ENCODE assay signal across 8 cellular contexts in the genomic region with DNA sequence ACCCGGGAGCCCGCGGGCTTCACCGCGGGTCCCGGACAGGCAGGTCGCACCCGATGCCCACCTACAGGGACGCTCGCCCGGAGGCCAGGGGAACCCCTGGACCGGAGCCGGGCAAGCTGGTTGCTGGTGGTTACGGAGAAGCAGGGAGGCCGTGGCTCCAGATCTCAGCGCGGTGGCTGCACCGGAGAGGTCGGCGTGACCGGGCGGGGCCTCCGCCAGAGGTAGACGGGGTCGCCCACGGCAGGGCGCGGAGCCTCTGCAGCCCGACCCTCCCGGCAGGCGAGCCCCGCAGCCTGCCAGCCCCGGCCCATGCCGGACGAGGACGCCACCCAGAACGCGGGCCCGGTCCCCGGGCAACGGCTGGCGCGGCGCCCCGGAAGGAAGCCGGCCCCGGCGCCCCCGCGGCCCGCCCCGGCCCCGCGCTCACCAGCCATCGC. TPM values are rescaled to one million over a fixed set of nuclear protein-coding genes. Genes with fewer than 3 reads are reported as not detected.
A peak's percentile ranks its signal among the peaks of the same experiment; 100 is the strongest.
DNase-seq lines count a peak whose midpoint lies in the region; ATAC-seq and TF ChIP-seq lines count a peak whose summit lies in the region.

No MANE protein-coding gene starts in this region.

- intact Hi-C loops in PC-3 (cut with micrococcal nuclease): loop anchor here (1.0 kb wide), 1 partner anchor 20 kb away; a partner anchor contains a TSS

- H3K4me3 Mint-ChIP-seq in osteocyte (ENCODE audit: unreplicated experiment): peak overlapping the region; percentile 78

- no peak overlapping the region for H3K27ac Mint-ChIP-seq in osteocyte (ENCODE audit: unreplicated experiment)

- H3K4me2 ChIP-seq in PC-3 (ENCODE audit: low read length): peak overlapping the region; percentile 100

- H4K20me1 ChIP-seq in PC-3 (ENCODE audit: low read length): 0 out of 2 replicates have a peak, but pooled peaks cover 14% of the 10 kb centered on the region

- H3K27me3 ChIP-seq in PC-3 (ENCODE audit: low read length): no peaks in the 10 kb centered on the region
- no peaks in the 10 kb centered on the region for H3K27me3 ChIP-seq in foreskin keratinocyte

- DNase-seq in NCI-H146 (lab: John Stamatoyannopoulos, UW): peak; percentile 30
- DNase-seq in NCI-H146 treated with DMSO at 0.1 percent for 48 hours (lab: John Stamatoyannopoulos, UW; ENCODE audit: unreplicated experiment): no peak
- DNase-seq in PC-3: no peak
- peak; percentile 56 to 67 for DNase-seq in erythroblast (lab: John Stamatoyannopoulos, UW)
- no peak for DNase-seq in osteocyte (ENCODE audit: extremely low spot score, unreplicated experiment)
- DNase-seq in foreskin keratinocyte: no peak
- DNase-seq in iPS-NIHi7 (ENCODE audit: extremely low spot score): no peak

- no TSS peak for BruUV-seq in PC-3 (replicated peaks; lab: Mats Ljungman, UMichigan)

- H3K4me3 ChIP-seq in HEK293 (ENCODE audit: low read depth, low read length) (peak overlapping the region; percentile 52), PC-3 (ENCODE audit: low read length) (peak overlapping the region; percentile 85)

- H3F3A ChIP-seq in PC-3 (ENCODE audit: low read length, unreplicated experiment): peaks cover 7% of the 10 kb centered on the region

- no peak for TF ChIP-seq POLR2A in erythroblast (IDR thresholded peaks at IDR 0.05; ENCODE audit: low read length)

- peaks cover 11% of the 10 kb centered on the region for H3K79me2 ChIP-seq in PC-3 (ENCODE audit: low read length)

- H3K9me3 Mint-ChIP-seq in osteocyte (ENCODE audit: unreplicated experiment): no peaks in the 10 kb centered on the region

- H3K27ac ChIP-seq in HEK293 (ENCODE audit: extremely low read depth, low read depth, low read length) (peak overlapping the region; percentile 62; the same call in 1 of the 2 replicates), PC-3 (ENCODE audit: low read length) (no peak overlapping the region), foreskin keratinocyte (no peak overlapping the region)

- H3K27me3 Mint-ChIP-seq in osteocyte (ENCODE audit: unreplicated experiment): no peaks in the 10 kb centered on the region

- H3K9me3 ChIP-seq in HEK293 (ENCODE audit: control insufficient read depth, insufficient read depth, low read depth, low read length): no peaks in the 10 kb centered on the region
- H3K9me3 ChIP-seq in PC-3 (ENCODE audit: low read length): no peaks in the 10 kb centered on the region

- peak overlapping the region; percentile 75 for H2AFZ ChIP-seq in PC-3 (ENCODE audit: low read length)

- no peaks in the 10 kb centered on the region for H3K9me2 ChIP-seq in PC-3 (replicated peaks; ENCODE audit: low read length)

- peak overlapping the region; percentile 64 for H3K9ac ChIP-seq in PC-3 (ENCODE audit: low read length)

- H3K36me3 ChIP-seq in HEK293 (ENCODE audit: control insufficient read depth in 2 of 2, insufficient read depth in 1 of 2, low read length in 2 of 2) (peaks cover 0 to 74% of the 10 kb centered on the region in 2 experiments; a peak in 1 of 3 replicates), PC-3 (ENCODE audit: low read depth, low read length) (peaks cover 26% of the 10 kb centered on the region; the same call in 1 of the 2 replicates)

- H3K4me1 ChIP-seq in HEK293 (ENCODE audit: control insufficient read depth, insufficient read depth, low read length) (peaks cover 7% of the 10 kb centered on the region), PC-3 (ENCODE audit: insufficient read depth, low read length) (peaks cover 31% of the 10 kb centered on the region), foreskin keratinocyte (no peaks in the 10 kb centered on the region)

- peak; percentile 21 for ATAC-seq in PC-3
- ATAC-seq in foreskin keratinocyte: no peak

- H3K36me3 Mint-ChIP-seq in osteocyte (ENCODE audit: unreplicated experiment): peaks cover 18% of the 10 kb centered on the region

- CTCF ChIA-PET in HEK293 (lab: Yijun Ruan, JAX) (interaction anchor here (1.1 kb wide), 1 partner anchor 15 kb away, joined by 3 read pairs; no protein-coding TSS in a partner anchor), PC-3 (lab: Charles Lee) (interaction anchor here (0.6 kb wide), 1 partner anchor 48 kb away, joined by 3 read pairs; no protein-coding TSS in a partner anchor)

- peaks cover 9% of the 10 kb centered on the region for H3K4me1 Mint-ChIP-seq in osteocyte (ENCODE audit: unreplicated experiment)

- no peak for TF ChIP-seq CTCF in HEK293 (tag by site-specific recombination; IDR thresholded peaks at IDR 0.05)
- TF ChIP-seq CTCF in PC-3 (conservative IDR thresholded peaks at IDR 0.05; ENCODE audit: low read depth, low read length): no peak
- TF ChIP-seq CTCF in osteocyte (IDR thresholded peaks at IDR 0.05): no peak
- no peak for TF ChIP-seq CTCF in foreskin keratinocyte (conservative IDR thresholded peaks at IDR 0.05)

- POLR2A ChIA-PET in HEK293 (lab: Yijun Ruan, JAX) (interaction anchor here (1.3 to 2.0 kb wide), 4 partner anchors 16 to 112 kb away, joined by 3 to 10 read pairs (median 4); a partner anchor contains a TSS), PC-3 (lab: Charles Lee; ENCODE audit: unreplicated experiment) (interaction anchor here (0.6 kb wide), 2 partner anchors 62 to 208 kb away, joined by 3 to 11 read pairs; a partner anchor contains a TSS)

TF ChIP-seq in HEK293, 187 proteins besides CTCF, POLR2A, EP300 and RAD21 (continues in another document):
- TF ChIP-seq KLF1 (tag by site-specific recombination; IDR thresholded peaks at IDR 0.05) (0 out of 2 replicates have a peak, but pooled peaks have one; percentile 19), ZNF423 (tag by site-specific recombination; IDR thresholded peaks at IDR 0.05) (no peak), ZNF157 (tag by site-specific recombination; IDR thresholded peaks at IDR 0.05) (no peak), SCRT2 (tag by site-specific recombination; IDR thresholded peaks at IDR 0.05) (peak; percentile 40; the same call in 1 of the 2 replicates), GLIS2 (tag by site-specific recombination; IDR thresholded peaks at IDR 0.05) (peak; percentile 65), ZNF433 (tag by site-specific recombination; IDR thresholded peaks at IDR 0.05; ENCODE audit: low read depth) (no peak), ZNF221 (tag by site-specific recombination; IDR thresholded peaks at IDR 0.05; ENCODE audit: borderline replicate concordance) (no peak)
- TF ChIP-seq, protein P1, sequence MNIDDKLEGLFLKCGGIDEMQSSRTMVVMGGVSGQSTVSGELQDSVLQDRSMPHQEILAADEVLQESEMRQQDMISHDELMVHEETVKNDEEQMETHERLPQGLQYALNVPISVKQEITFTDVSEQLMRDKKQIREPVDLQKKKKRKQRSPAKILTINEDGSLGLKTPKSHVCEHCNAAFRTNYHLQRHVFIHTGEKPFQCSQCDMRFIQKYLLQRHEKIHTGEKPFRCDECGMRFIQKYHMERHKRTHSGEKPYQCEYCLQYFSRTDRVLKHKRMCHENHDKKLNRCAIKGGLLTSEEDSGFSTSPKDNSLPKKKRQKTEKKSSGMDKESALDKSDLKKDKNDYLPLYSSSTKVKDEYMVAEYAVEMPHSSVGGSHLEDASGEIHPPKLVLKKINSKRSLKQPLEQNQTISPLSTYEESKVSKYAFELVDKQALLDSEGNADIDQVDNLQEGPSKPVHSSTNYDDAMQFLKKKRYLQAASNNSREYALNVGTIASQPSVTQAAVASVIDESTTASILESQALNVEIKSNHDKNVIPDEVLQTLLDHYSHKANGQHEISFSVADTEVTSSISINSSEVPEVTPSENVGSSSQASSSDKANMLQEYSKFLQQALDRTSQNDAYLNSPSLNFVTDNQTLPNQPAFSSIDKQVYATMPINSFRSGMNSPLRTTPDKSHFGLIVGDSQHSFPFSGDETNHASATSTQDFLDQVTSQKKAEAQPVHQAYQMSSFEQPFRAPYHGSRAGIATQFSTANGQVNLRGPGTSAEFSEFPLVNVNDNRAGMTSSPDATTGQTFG (tag by site-specific recombination; IDR thresholded peaks at IDR 0.05; ENCODE audit: borderline replicate concordance): no peak
- TF ChIP-seq, protein P2, sequence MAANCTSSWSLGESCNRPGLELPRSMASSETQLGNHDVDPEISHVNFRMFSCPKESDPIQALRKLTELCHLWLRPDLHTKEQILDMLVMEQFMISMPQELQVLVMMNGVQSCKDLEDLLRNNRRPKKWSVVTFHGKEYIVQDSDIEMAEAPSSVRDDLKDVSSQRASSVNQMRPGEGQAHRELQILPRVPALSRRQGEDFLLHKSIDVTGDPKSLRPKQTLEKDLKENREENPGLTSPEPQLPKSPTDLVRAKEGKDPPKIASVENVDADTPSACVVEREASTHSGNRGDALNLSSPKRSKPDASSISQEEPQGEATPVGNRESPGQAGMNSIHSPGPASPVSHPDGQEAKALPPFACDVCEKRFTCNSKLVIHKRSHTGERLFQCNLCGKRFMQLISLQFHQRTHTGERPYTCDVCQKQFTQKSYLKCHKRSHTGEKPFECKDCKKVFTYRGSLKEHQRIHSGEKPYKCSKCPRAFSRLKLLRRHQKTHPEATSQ (tag by site-specific recombination; IDR thresholded peaks at IDR 0.05): 0 out of 2 replicates have a peak, but pooled peaks have one; percentile 20
- TF ChIP-seq, protein P3, sequence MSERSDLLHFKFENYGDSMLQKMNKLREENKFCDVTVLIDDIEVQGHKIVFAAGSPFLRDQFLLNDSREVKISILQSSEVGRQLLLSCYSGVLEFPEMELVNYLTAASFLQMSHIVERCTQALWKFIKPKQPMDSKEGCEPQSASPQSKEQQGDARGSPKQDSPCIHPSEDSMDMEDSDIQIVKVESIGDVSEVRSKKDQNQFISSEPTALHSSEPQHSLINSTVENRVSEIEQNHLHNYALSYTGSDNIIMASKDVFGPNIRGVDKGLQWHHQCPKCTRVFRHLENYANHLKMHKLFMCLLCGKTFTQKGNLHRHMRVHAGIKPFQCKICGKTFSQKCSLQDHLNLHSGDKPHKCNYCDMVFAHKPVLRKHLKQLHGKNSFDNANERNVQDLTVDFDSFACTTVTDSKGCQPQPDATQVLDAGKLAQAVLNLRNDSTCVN (tag by site-specific recombination; optimal IDR thresholded peaks at IDR 0.05): peak; percentile 78

RNA-seq across cellular contexts. Expression of a gene that starts 0.3 kb away (rescaled TPM):
- total RNA-seq in PC-3 (2014; rRNA removed) (33.3 and 42.7 TPM in 2 replicates), osteocyte (33.2 and 38.0 TPM in 2 replicates), foreskin keratinocyte (56.8 and 66.6 TPM in 2 replicates)
- 64.0 and 77.0 TPM in 2 replicates for polyA plus RNA-seq in foreskin keratinocyte

RNA-seq across cellular contexts. Expression of a gene that starts 7.1 kb away (rescaled TPM):
- total RNA-seq in PC-3 (2014; rRNA removed): 51.6 and 70.8 TPM in 2 replicates
- 18.8 and 20.9 TPM in 2 replicates for total RNA-seq in osteocyte
- 13.8 and 15.0 TPM in 2 replicates for total RNA-seq in foreskin keratinocyte
- 17.8 and 19.5 TPM in 2 replicates for polyA plus RNA-seq in foreskin keratinocyte

RNA-seq across cellular contexts. Expression of a gene that starts 8.8 kb away (rescaled TPM):
- total RNA-seq in PC-3 (2014; rRNA removed): 0.07 and 0.17 TPM in 2 replicates
- 0.56 and 0.68 TPM in 2 replicates for total RNA-seq in osteocyte
- total RNA-seq in foreskin keratinocyte: 0.21 and 0.27 TPM in 2 replicates
- 0.19 and 0.32 TPM in 2 replicates for polyA plus RNA-seq in foreskin keratinocyte

RNA-seq across cellular contexts. Expression of a gene that starts 16.7 kb away (rescaled TPM):
- total RNA-seq in PC-3 (2014; rRNA removed) (22.9 and 37.5 TPM in 2 replicates), osteocyte (34.7 and 35.6 TPM in 2 replicates), foreskin keratinocyte (13.3 and 13.5 TPM in 2 replicates)
- polyA plus RNA-seq in foreskin keratinocyte: 7.2 and 8.6 TPM in 2 replicates

RNA-seq across cellular contexts. Expression of a gene that starts 19.3 kb away (rescaled TPM):
- 243 and 268 TPM in 2 replicates for total RNA-seq in PC-3 (2014; rRNA removed)
- 119 and 138 TPM in 2 replicates for total RNA-seq in osteocyte
- total RNA-seq in foreskin keratinocyte: 160 and 168 TPM in 2 replicates
- polyA plus RNA-seq in foreskin keratinocyte: 295 and 335 TPM in 2 replicates

Comparison
In these comparisons a context has a peak if more than half of its experiments do, and no peak if none do; other contexts are left out.
1. DNase-seq: peak in NCI-H146 (single experiment) and erythroblast (2 of 2); none in NCI-H146 treated with DMSO at 0.1 percent for 48 hours (single experiment), PC-3 (single experiment), osteocyte (single experiment), foreskin keratinocyte (0 of 2) and iPS-NIHi7 (single experiment).